Comparison of ENCODE assay signal across 34 cellular contexts in the genomic region with DNA sequence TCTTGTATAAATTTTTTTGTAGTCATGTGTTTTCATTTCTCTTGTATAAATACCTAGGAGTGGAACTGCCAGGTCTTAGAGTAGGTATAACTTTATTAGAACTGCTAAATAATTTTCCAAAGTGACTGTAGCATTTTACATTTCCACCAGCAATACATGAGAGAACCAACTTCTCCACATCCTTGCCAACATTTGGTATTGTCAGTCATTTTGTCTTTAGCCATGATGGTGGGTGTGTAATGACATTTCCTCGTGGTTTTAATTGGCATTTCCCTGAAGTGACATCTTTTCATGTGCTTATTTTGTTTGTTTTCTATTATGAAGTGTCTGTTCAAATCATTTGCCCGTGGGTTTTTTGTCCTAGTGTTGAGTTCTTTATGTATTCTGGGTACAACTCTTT.
"Had no signal": no experiment of that assay in that cellular context is flagged by ENCODE, and none has a peak within 500 bp of the region (broad histone marks: within the 10 kb centered on the region; RNA-seq: fewer than 3 reads in every experiment).

No MANE protein-coding gene starts in this region.

- H3K27me3 ChIP-seq: adrenal gland, body of pancreas, brain microvascular endothelial cell, breast epithelium had no signal

- H3K36me3 ChIP-seq: adrenal gland, brain microvascular endothelial cell, breast epithelium had no signal

- H3K4me1 ChIP-seq: adrenal gland, body of pancreas, breast epithelium had no signal

- ATAC-seq: activated CD8-positive, alpha-beta T cell treated with anti-CD3 and anti-CD28 coated beads for 36 hours; activated naive CD4-positive, alpha-beta T cell treated with anti-CD3 and anti-CD28 coated beads, Interleukin-2, amount 50 U/mL, for 72 hours; activated T-cell treated with anti-CD3 and anti-CD28 coated beads, Interleukin-2, amount 50 U/mL, for 4 hours; activated T-cell treated with anti-CD3 and anti-CD28 coated beads, Interleukin-2, amount 50 U/mL, for 72 hours; activated T-helper 17 cell treated with anti-CD3 and anti-CD28 coated beads, Interleukin-2, amount 50 U/mL, for 72 hours; body of pancreas had no signal

- H3K4me3 ChIP-seq: adrenal gland, body of pancreas, breast epithelium had no signal

- H3K27ac ChIP-seq: adrenal gland, body of pancreas, brain microvascular endothelial cell, breast epithelium, VCaP had no signal

- FAIRE-seq: astrocyte, TTC549 had no signal

- DNase-seq: activated B cell treated with CpG ODN at 0.5 μM for 24 hours; activated CD4-positive, alpha-beta memory T cell treated with anti-CD3 and anti-CD28 coated beads for 36 hours; activated CD4-positive, alpha-beta T cell treated with anti-CD3 and anti-CD28 coated beads for 4 hours; activated CD4-positive, alpha-beta T cell treated with anti-CD3 and anti-CD28 coated beads, Interleukin-2, amount 10 ng/mL, durations not matched to agents 24 days and 14 days; activated CD4-positive, alpha-beta T cell treated with anti-CD3 and anti-CD28 coated beads, Interleukin-2, amount 50 U/mL, for 1 hour; activated CD4-positive, alpha-beta T cell treated with anti-CD3 and anti-CD28 coated beads, Interleukin-2, amount 50 U/mL, for 4 hours; activated CD4-positive, CD25-positive, alpha-beta regulatory T cell treated with anti-CD3 and anti-CD28 coated beads, Interleukin-2, amount 50 U/mL, for 72 hours; activated CD8-positive, alpha-beta memory T cell treated with anti-CD3 and anti-CD28 coated beads, Interleukin-2, amount 50 U/mL, for 4 hours; activated CD8-positive, alpha-beta T cell treated with anti-CD3 and anti-CD28 coated beads for 36 hours; activated effector memory CD4-positive, alpha-beta T cell treated with anti-CD3 and anti-CD28 coated beads, Interleukin-2, amount 50 U/mL, for 16 hours; activated gamma-delta T cell treated with Interleukin-2 at 50 U/mL for 16 hours; activated naive CD4-positive, alpha-beta T cell; activated naive CD4-positive, alpha-beta T cell treated with anti-CD3 and anti-CD28 coated beads for 36 hours; activated naive CD4-positive, alpha-beta T cell treated with anti-CD3 and anti-CD28 coated beads, Interleukin-2, amount 50 U/mL, for 16 hours; activated naive CD8-positive, alpha-beta T cell treated with anti-CD3 and anti-CD28 coated beads for 36 hours; activated T-cell treated with anti-CD3 and anti-CD28 coated beads for 4 hours; activated T-cell treated with anti-CD3 and anti-CD28 coated beads, Interleukin-2, amount 50 U/mL, for 1 hour; activated T-cell treated with anti-CD3 and anti-CD28 coated beads, Interleukin-2, amount 50 U/mL, for 4 hours; activated T-cell treated with anti-CD3 and anti-CD28 coated beads, Interleukin-2, amount 50 U/mL, for 72 hours; adrenal gland; amniotic stem cell; aorta; body of pancreas; brain microvascular endothelial cell; central memory CD4-positive, alpha-beta T cell; T-helper 1 cell; T-helper 2 cell; T-helper 9 cell had no signal

- H3K9me3 ChIP-seq: adrenal gland, body of pancreas, breast epithelium had no signal
